ENCODE assay signal across 27 cellular contexts in the genomic region with DNA sequence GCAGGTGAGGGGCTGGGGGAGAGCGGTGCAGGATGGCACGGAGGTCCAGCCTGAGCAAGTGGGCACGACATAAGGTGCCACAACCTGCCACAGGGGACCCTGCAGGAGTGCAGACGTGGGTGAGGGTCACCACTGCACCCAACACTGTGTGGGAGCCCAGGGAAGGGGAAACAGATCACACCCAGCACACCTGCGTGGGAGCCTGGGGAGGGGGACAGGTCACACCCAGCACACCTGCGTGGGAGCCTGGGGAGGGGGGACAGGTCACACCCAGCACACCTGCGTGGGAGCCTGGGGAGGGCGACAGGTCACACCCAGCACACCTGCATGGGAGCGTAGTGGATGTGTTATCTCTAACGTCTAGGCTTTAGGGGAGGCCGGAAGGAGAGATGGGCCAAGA. TPM values are rescaled to one million over a fixed set of nuclear protein-coding genes. Genes with fewer than 3 reads are reported as not detected.
A peak's percentile ranks its signal among the peaks of the same experiment; 100 is the strongest.
DNase-seq lines count a peak whose midpoint lies in the region; ATAC-seq and TF ChIP-seq lines count a peak whose summit lies in the region.
"Had no signal": no experiment of that assay in that cellular context is flagged by ENCODE, and none has a peak within 500 bp of the region (broad histone marks: within the 10 kb centered on the region; RNA-seq: fewer than 3 reads in every experiment).

No MANE protein-coding gene starts in this region.

- H3K9me3 Mint-ChIP-seq in CD4-positive, CD25-positive, alpha-beta regulatory T cell, result peaks cover 0 to 2% (median 0%) of the 10 kb centered on the region in 7 donors
- H3K9me3 Mint-ChIP-seq in glutamatergic neuron (ENCODE audit: unreplicated experiment) (peaks cover 8% of the 10 kb centered on the region), neural progenitor cell (peaks cover 3% of the 10 kb centered on the region)
- H3K9me3 Mint-ChIP-seq: GM23338, H9 had no signal

- no peaks in the 10 kb centered on the region for H3K4me1 ChIP-seq in left ventricle myocardium inferior
- H3K4me1 ChIP-seq in CD4-positive, CD25-positive, alpha-beta regulatory T cell (ENCODE audit: control insufficient read depth, insufficient read depth, low read length, poor library complexity, severe bottlenecking), result no peaks in the 10 kb centered on the region
- no peaks in the 10 kb centered on the region for H3K4me1 ChIP-seq in neural progenitor cell
- H3K4me1 ChIP-seq in MM.1S (ENCODE audit: low read length), result no peaks in the 10 kb centered on the region
- H3K4me1 ChIP-seq: A549, BE2C had no signal

- H2AFZ ChIP-seq in neural progenitor cell (replicated peaks) (no peak overlapping the region), MM.1S (ENCODE audit: low read length) (no peak overlapping the region)
- H2AFZ ChIP-seq: GM23338 had no signal

- H3K36me3 ChIP-seq in left ventricle myocardium inferior, result no peaks in the 10 kb centered on the region
- H3K36me3 ChIP-seq in CD4-positive, CD25-positive, alpha-beta regulatory T cell (ENCODE audit: control insufficient read depth, insufficient read depth, low read length), result no peaks in the 10 kb centered on the region
- no peaks in the 10 kb centered on the region for H3K36me3 ChIP-seq in neural progenitor cell
- no peaks in the 10 kb centered on the region for H3K36me3 ChIP-seq in MM.1S (replicated peaks; ENCODE audit: insufficient read depth, low read length)
- H3K36me3 ChIP-seq: BE2C; BLaER1 treated with 17β-estradiol and CSF1 and Interleukin-3, amounts not matched to agents 10 nM and 100 nM had no signal

- DNase-seq in Right ventricle myocardium superior (peak; percentile 12), left ventricle myocardium inferior (no peak), glutamatergic neuron (peak; percentile 5), neural progenitor cell (ENCODE audit: low spot score) (no peak), islet precursor cell (no peak), MM.1S (no peak), T-helper 9 cell (no peak)
- no peak for DNase-seq in CD4-positive, CD25-positive, alpha-beta regulatory T cell
- DNase-seq: 8988T; ACHN; AML-193; BE2C; Calu3; CD4-positive, alpha-beta memory T cell; COR-L47; DMS53; DMS79 treated with DMSO at 0.1 percent for 48 hours; GF-D8; H9 had no signal

- H3K4me3 Mint-ChIP-seq in CD4-positive, CD25-positive, alpha-beta regulatory T cell, result no peak overlapping the region
- H3K4me3 Mint-ChIP-seq in glutamatergic neuron (ENCODE audit: unreplicated experiment), result no peak overlapping the region
- peak overlapping the region; percentile 48 for H3K4me3 Mint-ChIP-seq in neural progenitor cell
- H3K4me3 Mint-ChIP-seq: CD14-positive monocyte; CD4-positive, alpha-beta memory T cell; GM23338; H9 had no signal

- H3K4me2 ChIP-seq in neural progenitor cell (no peak overlapping the region), MM.1S (ENCODE audit: low read depth, low read length) (no peak overlapping the region)
- H3K4me2 ChIP-seq: A549; BLaER1 treated with 17β-estradiol and CSF1 and Interleukin-3, amounts not matched to agents 10 nM and 100 nM; GM23338 had no signal

- no peaks in the 10 kb centered on the region for H3K79me2 ChIP-seq in neural progenitor cell (ENCODE audit: low read depth)
- no peaks in the 10 kb centered on the region for H3K79me2 ChIP-seq in MM.1S (ENCODE audit: low read length)

- H3K9me2 ChIP-seq in MM.1S (replicated peaks; ENCODE audit: insufficient read depth, low read length), result no peaks in the 10 kb centered on the region

- H3K9me3 ChIP-seq in left ventricle myocardium inferior (replicated peaks) (no peaks in the 10 kb centered on the region), neural progenitor cell (ENCODE audit: low read depth) (no peaks in the 10 kb centered on the region), MM.1S (replicated peaks; ENCODE audit: insufficient read depth, low read length) (no peaks in the 10 kb centered on the region)
- no peaks in the 10 kb centered on the region for H3K9me3 ChIP-seq in CD4-positive, CD25-positive, alpha-beta regulatory T cell (ENCODE audit: control insufficient read depth in 2 of 2, low read length in 2 of 2)
- H3K9me3 ChIP-seq: A549; BE2C; BLaER1 treated with 17β-estradiol and CSF1 and Interleukin-3, amounts not matched to agents 10 nM and 100 nM had no signal

- H3K27me3 ChIP-seq in left ventricle myocardium inferior (ENCODE audit: low read depth), result peaks cover 93% of the 10 kb centered on the region
- peaks cover 2% of the 10 kb centered on the region for H3K27me3 ChIP-seq in CD4-positive, CD25-positive, alpha-beta regulatory T cell (ENCODE audit: control insufficient read depth, insufficient read depth, low read length)
- peaks cover 69% of the 10 kb centered on the region for H3K27me3 ChIP-seq in neural progenitor cell
- peaks cover 90% of the 10 kb centered on the region for H3K27me3 ChIP-seq in MM.1S (replicated peaks; ENCODE audit: insufficient read depth, low read length)

- intact Hi-C loops in Right ventricle myocardium superior (cut with DNase I), result no loop called here
- intact Hi-C loops in left ventricle myocardium inferior (cut with micrococcal nuclease), result no loop called here

- peaks cover 5% of the 10 kb centered on the region for H3K27me3 Mint-ChIP-seq in CD4-positive, CD25-positive, alpha-beta regulatory T cell
- H3K27me3 Mint-ChIP-seq in glutamatergic neuron (ENCODE audit: unreplicated experiment), result peaks cover 15% of the 10 kb centered on the region
- H3K27me3 Mint-ChIP-seq in neural progenitor cell (ENCODE audit: insufficient read depth, low read depth), result peaks cover 22% of the 10 kb centered on the region

- H3F3A ChIP-seq in neural progenitor cell (ENCODE audit: low read depth) (no peaks in the 10 kb centered on the region), MM.1S (ENCODE audit: insufficient read depth, low read length) (no peaks in the 10 kb centered on the region)

- TF ChIP-seq CTCF in left ventricle myocardium inferior (IDR thresholded peaks at IDR 0.05; ENCODE audit: borderline replicate concordance), result no peak
- TF ChIP-seq CTCF in glutamatergic neuron (IDR thresholded peaks at IDR 0.05; ENCODE audit: partially characterized antibody, unreplicated experiment), result no peak
- TF ChIP-seq CTCF in neural progenitor cell (IDR thresholded peaks at IDR 0.05), result no peak
- TF ChIP-seq CTCF in MM.1S (IDR thresholded peaks at IDR 0.05; ENCODE audit: low read length), result no peak

- no peak for ATAC-seq in Right ventricle myocardium superior (ENCODE audit: poor library complexity)
- ATAC-seq in CD4-positive, CD25-positive, alpha-beta regulatory T cell (ENCODE audit: low read depth in 2 of 2), result no peak
- ATAC-seq: GM23338, HCT116 had no signal

- no peak overlapping the region for H3K4me3 ChIP-seq in left ventricle myocardium inferior
- H3K4me3 ChIP-seq in CD4-positive, CD25-positive, alpha-beta regulatory T cell (ENCODE audit: low read depth, low read length), result no peak overlapping the region
- no peak overlapping the region for H3K4me3 ChIP-seq in neural progenitor cell
- no peak overlapping the region for H3K4me3 ChIP-seq in MM.1S (ENCODE audit: low read length)
- H3K4me3 ChIP-seq: A549; BLaER1 treated with 17β-estradiol and CSF1 and Interleukin-3, amounts not matched to agents 10 nM and 100 nM; GM23338 had no signal

- H4K20me1 ChIP-seq in neural progenitor cell (ENCODE audit: low read depth) (no peaks in the 10 kb centered on the region), MM.1S (ENCODE audit: insufficient read depth, low read length) (no peaks in the 10 kb centered on the region)

- H3K27ac ChIP-seq in left ventricle myocardium inferior (replicated peaks) (no peak overlapping the region), neural progenitor cell (no peak overlapping the region), MM.1S (ENCODE audit: low read length) (no peak overlapping the region)
- H3K27ac ChIP-seq in CD4-positive, CD25-positive, alpha-beta regulatory T cell (ENCODE audit: insufficient read depth, low read length, poor library complexity, severe bottlenecking), result no peak overlapping the region
- H3K27ac ChIP-seq: A549; BLaER1 treated with 17β-estradiol and CSF1 and Interleukin-3, amounts not matched to agents 10 nM and 100 nM had no signal

- peaks cover 0 to 8% (median under 1%) of the 10 kb centered on the region in 4 donors for H3K4me1 Mint-ChIP-seq in CD4-positive, CD25-positive, alpha-beta regulatory T cell
- H3K4me1 Mint-ChIP-seq in glutamatergic neuron (ENCODE audit: low read depth, unreplicated experiment), result peaks cover 9% of the 10 kb centered on the region
- H3K4me1 Mint-ChIP-seq in neural progenitor cell, result peaks cover 3% of the 10 kb centered on the region

- H3K9ac ChIP-seq in neural progenitor cell, result no peak overlapping the region
- H3K9ac ChIP-seq in MM.1S (ENCODE audit: low read length), result no peak overlapping the region
- H3K9ac ChIP-seq: BLaER1 treated with 17β-estradiol and CSF1 and Interleukin-3, amounts not matched to agents 10 nM and 100 nM had no signal

- no peaks in the 10 kb centered on the region for H3K36me3 Mint-ChIP-seq in CD4-positive, CD25-positive, alpha-beta regulatory T cell
- peaks cover 10% of the 10 kb centered on the region for H3K36me3 Mint-ChIP-seq in glutamatergic neuron (ENCODE audit: unreplicated experiment)
- no peaks in the 10 kb centered on the region for H3K36me3 Mint-ChIP-seq in neural progenitor cell
- H3K36me3 Mint-ChIP-seq: CD4-positive, alpha-beta memory T cell had no signal

- peak overlapping the region in 2 of 3 donors; percentile 65 to 76 for H3K27ac Mint-ChIP-seq in CD4-positive, CD25-positive, alpha-beta regulatory T cell
- H3K27ac Mint-ChIP-seq in glutamatergic neuron (ENCODE audit: unreplicated experiment) (no peak overlapping the region), neural progenitor cell (no peak overlapping the region)
- H3K27ac Mint-ChIP-seq: CD4-positive, alpha-beta memory T cell; GM23338 had no signal

RNA-seq across cellular contexts. Expression of gene CLPTM1L, which starts 47.4 kb away (rescaled TPM):
- total RNA-seq in Right ventricle myocardium superior (30.4 TPM), left ventricle myocardium inferior (34.2 TPM), glutamatergic neuron (ENCODE audit: unreplicated experiment) (95.2 TPM), neural progenitor cell (ENCODE audit: low replicate concordance) (74.8 and 79.9 TPM in 2 replicates)
- 104 TPM for total RNA-seq in CD4-positive, CD25-positive, alpha-beta regulatory T cell
- polyA plus RNA-seq in CD4-positive, CD25-positive, alpha-beta regulatory T cell, result 10 to 100 TPM; 25.3 to 60.8 (median 46.2) TPM

RNA-seq across cellular contexts. Expression of gene SLC6A3, which starts 53.0 kb away (rescaled TPM):
- total RNA-seq in Right ventricle myocardium superior, result not detected
- not detected for total RNA-seq in left ventricle myocardium inferior
- total RNA-seq in CD4-positive, CD25-positive, alpha-beta regulatory T cell, result not detected
- polyA plus RNA-seq in CD4-positive, CD25-positive, alpha-beta regulatory T cell, result under 1 TPM in 1 of 4 donors, not detected in 3; 0.27 TPM
- total RNA-seq in glutamatergic neuron (ENCODE audit: unreplicated experiment), result 22.4 TPM
- 0.19 and 0.32 TPM in 2 replicates for total RNA-seq in neural progenitor cell (ENCODE audit: low replicate concordance)
- total RNA-seq: Calu3; CD4-positive, alpha-beta memory T cell; Daoy; G401; H4 had no signal
- polyA plus RNA-seq: CD14-positive monocyte; CD4-positive, alpha-beta memory T cell had no signal

Comparison
In these comparisons a context has a peak if more than half of its experiments do, and no peak if none do; other contexts are left out.
1. DNase-seq: peak in Right ventricle myocardium superior (single experiment) and glutamatergic neuron (single experiment); none in left ventricle myocardium inferior (single experiment), CD4-positive, CD25-positive, alpha-beta regulatory T cell (0 of 3), neural progenitor cell (single experiment), islet precursor cell (single experiment), MM.1S (single experiment) and T-helper 9 cell (single experiment).
2. H3K27ac Mint-ChIP-seq: peak in CD4-positive, CD25-positive, alpha-beta regulatory T cell (2 of 3); none in glutamatergic neuron (single experiment) and neural progenitor cell (single experiment).
3. RNA of gene SLC6A3, which starts 53.0 kb away (total RNA-seq): 22.4 TPM in glutamatergic neuron (single experiment); 0.19 to 0.32 TPM in neural progenitor cell, not detected in Right ventricle myocardium superior (single experiment), not detected in left ventricle myocardium inferior (single experiment) and not detected in CD4-positive, CD25-positive, alpha-beta regulatory T cell (single experiment); every median in the first group is over 10 times any median in the second.